In genomic region chr11:86722041-86722440, GRCh38 we compare ENCODE assay signal across 14 cellular contexts. TPM values are rescaled to one million over a fixed set of nuclear protein-coding genes. Genes with fewer than 3 reads are reported as not detected.
DNase-seq lines count a peak whose midpoint lies in the region; TF ChIP-seq lines count a peak whose summit lies in the region.
"Had no signal": no experiment of that assay in that cellular context is flagged by ENCODE, and none has a peak within 500 bp of the region (broad histone marks: within the 10 kb centered on the region; RNA-seq: fewer than 3 reads in every experiment).

No MANE protein-coding gene starts in this region.

- no peaks in the 10 kb centered on the region for H3K36me3 ChIP-seq in smooth muscle cell (ENCODE audit: low read depth)

- H3K4me3 ChIP-seq in smooth muscle cell, result no peak overlapping the region
- H3K4me3 ChIP-seq: coronary artery had no signal

- H2AFZ ChIP-seq in smooth muscle cell (ENCODE audit: low read depth), result no peak overlapping the region

- no peaks in the 10 kb centered on the region for H4K20me1 ChIP-seq in smooth muscle cell (ENCODE audit: low read depth)

- peak overlapping the region; percentile 40 for H3K4me2 ChIP-seq in smooth muscle cell

- 0% methylated on average over 1 of the region's 1 CpG for WGBS in smooth muscle cell (ENCODE audit: low lambda C conversion rate)

- TF ChIP-seq CTCF in smooth muscle cell (IDR thresholded peaks at IDR 0.05; ENCODE audit: borderline replicate concordance, insufficient read depth, poor library complexity, severe bottlenecking), result no peak

- DNase-seq in GM04504 (ENCODE audit: low read depth) (peak; percentile 46), amniotic epithelial cell (ENCODE audit: low read depth) (peak; percentile 82), fibroblast of peridontal ligament (ENCODE audit: extremely low read depth) (peak; percentile 83), smooth muscle cell (lab: John Stamatoyannopoulos, UW; ENCODE audit: unreplicated experiment) (no peak), NCI-H2029 treated with DMSO at 0.1 percent for 48 hours (lab: John Stamatoyannopoulos, UW) (no peak)
- DNase-seq in activated naive CD4-positive, alpha-beta T cell treated with anti-CD3 and anti-CD28 coated beads, Interleukin-2, amount 50 U/mL, for 16 hours, result no peak
- no peak for DNase-seq in stimulated activated CD4-positive, alpha-beta T cell treated with anti-CD3 and anti-CD28 coated beads, Interleukin-4, amount 100 ng/mL, for 1 hour
- DNase-seq: amygdala, C1 segment of cervical spinal cord, DMS153, hippocampal formation, NCI-H1092, T-helper 17 cell had no signal

- no peak overlapping the region for H3K9ac ChIP-seq in smooth muscle cell (ENCODE audit: low read depth)

- no peaks in the 10 kb centered on the region for H3K27me3 ChIP-seq in smooth muscle cell (ENCODE audit: low read depth)

- peaks cover 3% of the 10 kb centered on the region for H3F3A ChIP-seq in smooth muscle cell (ENCODE audit: low read depth)

- no peaks in the 10 kb centered on the region for H3K9me3 ChIP-seq in smooth muscle cell (replicated peaks; ENCODE audit: low read depth)

- no peaks in the 10 kb centered on the region for H3K79me2 ChIP-seq in smooth muscle cell (ENCODE audit: low read depth)

- peaks cover 12% of the 10 kb centered on the region for H3K4me1 ChIP-seq in smooth muscle cell (ENCODE audit: low read depth)

- H3K27ac ChIP-seq in smooth muscle cell (ENCODE audit: low read depth), result peak overlapping the region; percentile 63

RNA-seq across cellular contexts. Expression of gene ME3, which starts 49.6 kb away (rescaled TPM):
- total RNA-seq in smooth muscle cell, result 8.4 and 9.3 TPM in 2 replicates
- 4.2 and 9.7 TPM in 2 replicates for polyA plus RNA-seq in smooth muscle cell

Comparison
In these comparisons a context has a peak if more than half of its experiments do, and no peak if none do; other contexts are left out.
1. DNase-seq: peak in GM04504 (single experiment), amniotic epithelial cell (single experiment) and fibroblast of peridontal ligament (single experiment); none in smooth muscle cell (single experiment), activated naive CD4-positive, alpha-beta T cell treated with anti-CD3 and anti-CD28 coated beads, Interleukin-2, amount 50 U/mL, for 16 hours (single experiment), stimulated activated CD4-positive, alpha-beta T cell treated with anti-CD3 and anti-CD28 coated beads, Interleukin-4, amount 100 ng/mL, for 1 hour (single experiment) and NCI-H2029 treated with DMSO at 0.1 percent for 48 hours (single experiment).